ENCODE assay signal across 28 cellular contexts in genomic region chr1:29812397-29813135, GRCh38.
DNase-seq lines count a peak whose midpoint lies in the region; ATAC-seq lines count a peak whose summit lies in the region.
"Had no signal": no experiment of that assay in that cellular context is flagged by ENCODE, and none has a peak within 500 bp of the region (broad histone marks: within the 10 kb centered on the region; RNA-seq: fewer than 3 reads in every experiment).

No MANE protein-coding gene starts in this region.

- H3K27me3 Mint-ChIP-seq in activated CD4-positive, alpha-beta T cell treated with anti-CD3 and anti-CD28 coated beads, Interleukin-2, amount 10 ng/mL, durations not matched to agents 24 days and 14 days, result peaks cover 24% of the 10 kb centered on the region

- no peak for ATAC-seq in left lobe of liver
- ATAC-seq: gastroesophageal sphincter; HCT116; HepG2; stimulated activated naive B cell treated with anti-CD40 and anti-IgM and Interleukin-4, amounts not matched to agents 10 μg/mL and 1 μg/mL and 100 μg/mL, for 72 hours; WTC11 had no signal

- intact Hi-C loops in activated CD4-positive, alpha-beta T cell treated with anti-CD3 and anti-CD28 coated beads, Interleukin-2, amount 10 ng/mL, durations not matched to agents 24 days and 14 days (cut with micrococcal nuclease), result no loop called here

- H3K4me3 Mint-ChIP-seq in activated CD4-positive, alpha-beta T cell treated with anti-CD3 and anti-CD28 coated beads, Interleukin-2, amount 10 ng/mL, durations not matched to agents 24 days and 14 days, result no peak overlapping the region
- H3K4me3 Mint-ChIP-seq: activated naive CD4-positive, alpha-beta T cell treated with anti-CD3 and anti-CD28 coated beads for 36 hours; stimulated activated naive B cell treated with anti-CD40 and anti-IgM and Interleukin-4, amounts not matched to agents 10 μg/mL and 1 μg/mL and 100 μg/mL, for 72 hours; WTC11 had no signal

- no peaks in the 10 kb centered on the region for H3K36me3 Mint-ChIP-seq in activated CD4-positive, alpha-beta T cell treated with anti-CD3 and anti-CD28 coated beads, Interleukin-2, amount 10 ng/mL, durations not matched to agents 24 days and 14 days (ENCODE audit: low read depth)
- H3K36me3 Mint-ChIP-seq: stimulated activated naive B cell treated with anti-CD40 and anti-IgM and Interleukin-4, amounts not matched to agents 10 μg/mL and 1 μg/mL and 100 μg/mL, for 72 hours; WTC11 had no signal

- no peaks in the 10 kb centered on the region for H3K9me3 Mint-ChIP-seq in activated CD4-positive, alpha-beta T cell treated with anti-CD3 and anti-CD28 coated beads, Interleukin-2, amount 10 ng/mL, durations not matched to agents 24 days and 14 days
- H3K9me3 Mint-ChIP-seq: activated naive CD4-positive, alpha-beta T cell treated with anti-CD3 and anti-CD28 coated beads for 36 hours; WTC11 had no signal

- peak; percentile 2 for DNase-seq in activated CD4-positive, alpha-beta T cell treated with anti-CD3 and anti-CD28 coated beads for 1 hour
- DNase-seq in activated CD4-positive, alpha-beta T cell treated with anti-CD3 and anti-CD28 coated beads, Interleukin-2, amount 10 ng/mL, durations not matched to agents 24 days and 14 days, result no peak
- peak; percentile 1 for DNase-seq in GM03348 (ENCODE audit: low spot score)
- peak; percentile 24 for DNase-seq in left lobe of liver (ENCODE audit: low spot score)
- peak; percentile 5 for DNase-seq in retina
- no peak for DNase-seq in NCI-H2029 (lab: John Stamatoyannopoulos, UW)
- DNase-seq in NCI-H82 treated with DMSO at 0.1 percent for 48 hours (lab: John Stamatoyannopoulos, UW; ENCODE audit: unreplicated experiment), result no peak
- no peak for DNase-seq in occipital lobe (lab: John Stamatoyannopoulos, UW)
- DNase-seq: 8988T; activated CD4-positive, alpha-beta T cell treated with anti-CD3 and anti-CD28 coated beads, Interleukin-2, amount 50 U/mL, for 1 hour; activated naive CD4-positive, alpha-beta T cell treated with anti-CD3 and anti-CD28 coated beads for 36 hours; cerebellar nuclear complex; COR-L47; DMS53; GDM1; Karpas-422; mesenchymal stem cell; MV-4-11; NCI-H1694 treated with DMSO at 0.1 percent for 48 hours; NCI-H2171; NCI-H510A treated with DMSO at 0.1 percent for 48 hours; NK-92 treated with Interleukin-12 subunit alpha and Interleukin-12 subunit beta, amount 100 ng/mL, for 24 hours; stimulated activated naive B cell treated with anti-CD40 and anti-IgM and Interleukin-4, amounts not matched to agents 10 μg/mL and 1 μg/mL and 100 μg/mL, for 72 hours; T-helper 1 cell had no signal

- H3K27ac Mint-ChIP-seq in activated CD4-positive, alpha-beta T cell treated with anti-CD3 and anti-CD28 coated beads, Interleukin-2, amount 10 ng/mL, durations not matched to agents 24 days and 14 days, result no peak overlapping the region
- H3K27ac Mint-ChIP-seq: activated naive CD4-positive, alpha-beta T cell treated with anti-CD3 and anti-CD28 coated beads for 36 hours; stimulated activated naive B cell treated with anti-CD40 and anti-IgM and Interleukin-4, amounts not matched to agents 10 μg/mL and 1 μg/mL and 100 μg/mL, for 72 hours; WTC11 had no signal

- H3K4me1 Mint-ChIP-seq in activated CD4-positive, alpha-beta T cell treated with anti-CD3 and anti-CD28 coated beads, Interleukin-2, amount 10 ng/mL, durations not matched to agents 24 days and 14 days, result no peaks in the 10 kb centered on the region
- H3K4me1 Mint-ChIP-seq: stimulated activated naive B cell treated with anti-CD40 and anti-IgM and Interleukin-4, amounts not matched to agents 10 μg/mL and 1 μg/mL and 100 μg/mL, for 72 hours had no signal

Comparison
In these comparisons a context has a peak if more than half of its experiments do, and no peak if none do; other contexts are left out.
1. DNase-seq: peak in activated CD4-positive, alpha-beta T cell treated with anti-CD3 and anti-CD28 coated beads for 1 hour (single experiment), GM03348 (single experiment), left lobe of liver (single experiment) and retina (single experiment); none in activated CD4-positive, alpha-beta T cell treated with anti-CD3 and anti-CD28 coated beads, Interleukin-2, amount 10 ng/mL, durations not matched to agents 24 days and 14 days (single experiment), NCI-H2029 (single experiment), NCI-H82 treated with DMSO at 0.1 percent for 48 hours (single experiment) and occipital lobe (single experiment).